In genomic region chr19:17336872-17337674, GRCh38 we compare ENCODE assay signal across 1 cellular context.
TF ChIP-seq lines count a peak whose summit lies in the region.

Gene GTPBP3 (plus strand): TSS chr19:17337553. CDS start chr19:17337612, 59 bp downstream.

TF ChIP-seq in K562, 482 proteins besides CTCF, POLR2A, EP300 and RAD21 (continued from another document and continues in another):
- TF ChIP-seq IRF9 (tag; IDR thresholded peaks at IDR 0.05) (no peak), TCF7 (IDR thresholded peaks at IDR 0.05; ENCODE audit: borderline replicate concordance) (peak; percentile 71; the same call in 1 of the 2 replicates), KDM5B (IDR thresholded peaks at IDR 0.05; ENCODE audit: insufficient replicate concordance, low read depth, low read length) (peak; percentile 75), NR0B1 (IDR thresholded peaks at IDR 0.05; ENCODE audit: partially characterized antibody) (no peak), ZNF239 (CRISPR knock-in tag; IDR thresholded peaks at IDR 0.05) (0 out of 2 replicates have a peak, but pooled peaks have one; percentile 8), ZBTB9 (CRISPR knock-in tag; IDR thresholded peaks at IDR 0.05) (peak; percentile 78), POLR3G (IDR thresholded peaks at IDR 0.05; ENCODE audit: extremely low read depth, insufficient read length, insufficient replicate concordance) (no peak), ZBTB40 (IDR thresholded peaks at IDR 0.05) (peak; percentile 99), ZBTB40 (CRISPR knock-in tag; IDR thresholded peaks at IDR 0.05) (no peak), ZBTB34 (CRISPR knock-in tag; IDR thresholded peaks at IDR 0.05) (no peak), FOXO4 (CRISPR knock-in tag; IDR thresholded peaks at IDR 0.05) (no peak), PTRF (tag; IDR thresholded peaks at IDR 0.05) (peak; percentile 46; the same call in 1 of the 2 replicates), ARHGAP35 (IDR thresholded peaks at IDR 0.05; ENCODE audit: partially characterized antibody) (no peak), CBFB (CRISPR knock-in tag; IDR thresholded peaks at IDR 0.05) (no peak), BMI1 (IDR thresholded peaks at IDR 0.05; ENCODE audit: low read length) (no peak), ZNF699 (CRISPR knock-in tag; IDR thresholded peaks at IDR 0.05; ENCODE audit: insufficient replicate concordance) (no peak), FOXM1 (IDR thresholded peaks at IDR 0.05; ENCODE audit: low read depth) (peak; percentile 80), FOXM1 (CRISPR knock-in tag; IDR thresholded peaks at IDR 0.05; ENCODE audit: low read depth) (no peak), SRSF9 (IDR thresholded peaks at IDR 0.05; ENCODE audit: borderline replicate concordance, low read depth, low read length) (no peak), CHD2 (IDR thresholded peaks at IDR 0.05; ENCODE audit: low read depth, low read length) (peak; percentile 79), L3MBTL2 (IDR thresholded peaks at IDR 0.05) (peak; percentile 94), PTTG1 (tag; IDR thresholded peaks at IDR 0.05; ENCODE audit: low read depth) (no peak), ZNF764 (CRISPR knock-in tag; IDR thresholded peaks at IDR 0.05; ENCODE audit: low read depth) (no peak), DMBX1 (CRISPR knock-in tag; IDR thresholded peaks at IDR 0.05; ENCODE audit: borderline replicate concordance) (peak; percentile 34; the same call in 1 of the 2 replicates), NR2F6 (CRISPR knock-in tag; IDR thresholded peaks at IDR 0.05) (no peak), ZNF232 (CRISPR knock-in tag; IDR thresholded peaks at IDR 0.05) (no peak), COPS2 (conservative IDR thresholded peaks at IDR 0.05) (no peak), TBL1XR1 (IDR thresholded peaks at IDR 0.05; ENCODE audit: low read length in 2 of 2) (peak in 1 of 2 experiments; percentile 67; a peak in 3 of 4 replicates), POLR2B (IDR thresholded peaks at IDR 0.05; ENCODE audit: low read depth, partially characterized antibody) (peak; percentile 83), ZC3H8 (IDR thresholded peaks at IDR 0.05) (peak; percentile 83; the same call in 1 of the 2 replicates), SMARCA5 (IDR thresholded peaks at IDR 0.05) (peak; percentile 100), ELK1 (CRISPR knock-in tag; IDR thresholded peaks at IDR 0.05) (no peak), HNRNPH1 (optimal IDR thresholded peaks at IDR 0.05; ENCODE audit: low read depth, low read length) (no peak), ZHX1 (conservative IDR thresholded peaks at IDR 0.05; ENCODE audit: low read length) (0 out of 2 replicates have a peak, but pooled peaks have one; percentile 91), HNRNPUL1 (IDR thresholded peaks at IDR 0.05; ENCODE audit: low read length) (no peak), KAT7 (CRISPR knock-in tag; IDR thresholded peaks at IDR 0.05; ENCODE audit: borderline replicate concordance) (no peak; the same call in 1 of the 2 replicates), POU5F1 (IDR thresholded peaks at IDR 0.05; ENCODE audit: borderline replicate concordance, low read depth, low read length, partially characterized antibody) (no peak), MCM7 (IDR thresholded peaks at IDR 0.05) (peak in 1 of 2 experiments; percentile 89; a peak in 1 of 4 replicates), ZNF311 (CRISPR knock-in tag; IDR thresholded peaks at IDR 0.05) (no peak), MAFK (IDR thresholded peaks at IDR 0.05; ENCODE audit: low read length) (peak; percentile 25; the same call in 1 of the 2 replicates)
